In the genomic region with DNA sequence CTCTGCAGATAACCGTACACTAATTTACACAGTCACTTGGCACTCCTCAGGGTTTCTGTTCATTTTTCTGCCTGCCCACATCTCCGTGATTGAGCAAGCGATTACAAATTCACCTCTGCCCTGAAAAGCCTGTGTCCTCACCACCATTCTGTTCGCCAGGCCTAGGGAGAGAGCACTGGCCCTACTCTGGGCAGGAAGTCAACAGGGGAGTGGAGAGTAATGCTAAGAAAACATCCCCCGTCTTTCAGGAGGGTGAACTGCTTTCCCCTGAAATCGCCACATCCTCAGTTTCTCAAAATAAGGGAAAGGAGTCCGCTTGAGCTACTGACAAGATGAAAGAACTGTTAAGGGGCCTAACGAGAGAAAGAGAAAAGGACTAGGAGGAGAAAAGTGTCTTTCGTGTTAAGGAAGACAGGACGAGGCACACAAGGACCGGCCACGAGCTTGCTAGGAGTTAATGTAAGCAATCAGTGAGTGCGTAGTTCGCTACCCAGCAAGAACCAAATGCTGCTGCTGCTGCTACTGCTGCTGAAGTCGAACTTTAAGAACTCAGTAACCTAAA, we compare ENCODE assay signal across 8 cellular contexts. TPM values are rescaled to one million over a fixed set of nuclear protein-coding genes. Genes with fewer than 3 reads are reported as not detected.
DNase-seq lines count a peak whose midpoint lies in the region; ATAC-seq, FAIRE-seq and TF ChIP-seq lines count a peak whose summit lies in the region.

No MANE protein-coding gene starts in this region.

- H3K4me3 ChIP-seq in PC-3 (ENCODE audit: low read length), result peak overlapping the region; percentile 93
- peak overlapping the region; percentile 79 to 90 (median 84) for H3K4me3 ChIP-seq in mammary epithelial cell (replicated peaks in 1 of 3; ENCODE audit: insufficient read depth in 1 of 3, low read depth in 2 of 3, low read length in 3 of 3)
- peak overlapping the region; percentile 86 to 95 (median 94) for H3K4me3 ChIP-seq in keratinocyte (ENCODE audit: control insufficient read depth in 2 of 3, extremely low read depth in 1 of 3, insufficient read depth in 2 of 3, low read depth in 1 of 3, low read length in 3 of 3)

- H3K36me3 Mint-ChIP-seq in stimulated activated naive B cell treated with anti-CD40 and anti-IgM and Interleukin-4, amounts not matched to agents 10 μg/mL and 1 μg/mL and 100 μg/mL, for 72 hours, result peaks cover 34 to 42% of the 10 kb centered on the region in 2 donors

- no peak for TF ChIP-seq CTCF in PC-3 (conservative IDR thresholded peaks at IDR 0.05; ENCODE audit: low read depth, low read length)
- TF ChIP-seq CTCF in mammary epithelial cell (conservative IDR thresholded peaks at IDR 0.05 in 1 of 2, IDR thresholded peaks at IDR 0.05 in 1 of 2; ENCODE audit: extremely low read depth in 1 of 2, insufficient read depth in 1 of 2, low read depth in 1 of 2, low read length in 2 of 2), result no peak
- no peak for TF ChIP-seq CTCF in keratinocyte (optimal IDR thresholded peaks at IDR 0.05 in 1 of 3, IDR thresholded peaks at IDR 0.05 in 1 of 3, conservative IDR thresholded peaks at IDR 0.05 in 1 of 3; ENCODE audit: extremely low read depth in 1 of 3, insufficient read depth in 2 of 3, low read length in 3 of 3)

- H3K9me3 ChIP-seq in PC-3 (ENCODE audit: low read length) (no peaks in the 10 kb centered on the region), mammary epithelial cell (replicated peaks; ENCODE audit: insufficient read depth, low read length) (no peaks in the 10 kb centered on the region), keratinocyte (ENCODE audit: control insufficient read depth, low read depth, low read length) (no peaks in the 10 kb centered on the region)

- H3K9me3 Mint-ChIP-seq in stimulated activated naive B cell treated with anti-CD40 and anti-IgM and Interleukin-4, amounts not matched to agents 10 μg/mL and 1 μg/mL and 100 μg/mL, for 72 hours, result no peaks in the 10 kb centered on the region

- peak overlapping the region; percentile 91 for H3K4me2 ChIP-seq in PC-3 (ENCODE audit: low read length)
- peak overlapping the region; percentile 83 for H3K4me2 ChIP-seq in mammary epithelial cell (ENCODE audit: insufficient read depth, low read depth, low read length)
- peak overlapping the region; percentile 80 for H3K4me2 ChIP-seq in keratinocyte (ENCODE audit: control insufficient read depth, extremely low read depth, insufficient read depth, low read depth, low read length)

- intact Hi-C loops in PC-3 (cut with micrococcal nuclease) (loop anchor here (2.0 kb wide), 2 partner anchors 22 to 186 kb away; a partner anchor contains a TSS), mammary epithelial cell (cut with micrococcal nuclease) (loop anchor here (1.0 kb wide), 1 partner anchor 22 kb away; a partner anchor contains a TSS)

- H3K27me3 Mint-ChIP-seq in stimulated activated naive B cell treated with anti-CD40 and anti-IgM and Interleukin-4, amounts not matched to agents 10 μg/mL and 1 μg/mL and 100 μg/mL, for 72 hours, result no peaks in the 10 kb centered on the region

- FAIRE-seq in keratinocyte (lab: Jason Lieb, UNC), result no peak

- H2AFZ ChIP-seq in PC-3 (ENCODE audit: low read length) (peak overlapping the region; percentile 84), mammary epithelial cell (ENCODE audit: low read depth, low read length) (peak overlapping the region; percentile 94), keratinocyte (ENCODE audit: control insufficient read depth, low read length) (peak overlapping the region; percentile 92)

- H3K4me1 Mint-ChIP-seq in stimulated activated naive B cell treated with anti-CD40 and anti-IgM and Interleukin-4, amounts not matched to agents 10 μg/mL and 1 μg/mL and 100 μg/mL, for 72 hours, result peaks cover 12 to 28% of the 10 kb centered on the region in 2 donors

- H3K27ac Mint-ChIP-seq in stimulated activated naive B cell treated with anti-CD40 and anti-IgM and Interleukin-4, amounts not matched to agents 10 μg/mL and 1 μg/mL and 100 μg/mL, for 72 hours, result peak overlapping the region; percentile 98

- peaks cover 20% of the 10 kb centered on the region for H3K79me2 ChIP-seq in PC-3 (ENCODE audit: low read length)
- H3K79me2 ChIP-seq in mammary epithelial cell (ENCODE audit: insufficient read depth, low read length), result peaks cover 24% of the 10 kb centered on the region
- peaks cover 17% of the 10 kb centered on the region for H3K79me2 ChIP-seq in keratinocyte (ENCODE audit: control insufficient read depth, insufficient read depth, low read length)

- H3F3A ChIP-seq in PC-3 (ENCODE audit: low read length, unreplicated experiment), result no peaks in the 10 kb centered on the region

- peak; percentile 19 for ATAC-seq in HG02588 (IDR thresholded peaks at IDR 0.05; ENCODE audit: unreplicated experiment)
- ATAC-seq in PC-3, result peak; percentile 66
- ATAC-seq in stimulated activated naive B cell treated with anti-CD40 and anti-IgM and Interleukin-4, amounts not matched to agents 10 μg/mL and 1 μg/mL and 100 μg/mL, for 72 hours (replicated peaks), result peak; percentile 30 to 46

- in situ Hi-C loops in mammary epithelial cell (cut with MboI; ENCODE audit: low sequenced_read_pairs in 2 of 2), result no loop called here

- peak overlapping the region; percentile 93 for H3K9ac ChIP-seq in PC-3 (ENCODE audit: low read length)
- H3K9ac ChIP-seq in mammary epithelial cell (ENCODE audit: insufficient read depth, low read length), result peak overlapping the region; percentile 92
- peak overlapping the region; percentile 94 for H3K9ac ChIP-seq in keratinocyte (ENCODE audit: control insufficient read depth, extremely low read depth, insufficient read depth, low read length)

- BruUV-seq in PC-3 (replicated peaks; lab: Mats Ljungman, UMichigan) (TSS peak; percentile 83), mammary epithelial cell (replicated peaks; lab: Mats Ljungman, UMichigan) (TSS peak; percentile 69)

- peak; percentile 24 for DNase-seq in DMS153 treated with DMSO at 0.1 percent for 48 hours (lab: John Stamatoyannopoulos, UW; ENCODE audit: unreplicated experiment)
- no peak for DNase-seq in DMS153 (lab: John Stamatoyannopoulos, UW)
- peak; percentile 74 for DNase-seq in PC-3
- peak; percentile 60 for DNase-seq in mammary epithelial cell
- DNase-seq in keratinocyte (ENCODE audit: low read depth, low spot score), result no peak
- DNase-seq in stimulated activated naive B cell treated with anti-CD40 and anti-IgM and Interleukin-4, amounts not matched to agents 10 μg/mL and 1 μg/mL and 100 μg/mL, for 72 hours, result no peak
- DNase-seq in NCI-H774 (lab: John Stamatoyannopoulos, UW), result no peak

- POLR2A ChIA-PET in PC-3 (lab: Charles Lee; ENCODE audit: unreplicated experiment), result interaction anchor here (0.6 kb wide), 1 partner anchor 737 kb away, joined by 3 read pairs; no protein-coding TSS in a partner anchor

- dilution Hi-C loops in mammary epithelial cell (cut with HindIII; ENCODE audit: low sequenced_read_pairs) (no loop called here), keratinocyte (cut with MboI; ENCODE audit: extremely low pct_ligation_motif_present, low sequenced_read_pairs) (no loop called here)

- peaks cover 33% of the 10 kb centered on the region; the same call in 1 of the 2 replicates for H3K36me3 ChIP-seq in PC-3 (ENCODE audit: low read depth, low read length)
- H3K36me3 ChIP-seq in mammary epithelial cell (ENCODE audit: insufficient read depth, low read length), result peaks cover 14% of the 10 kb centered on the region
- peaks cover 21 to 27% of the 10 kb centered on the region in 2 experiments for H3K36me3 ChIP-seq in keratinocyte (ENCODE audit: control insufficient read depth in 2 of 2, extremely low read depth in 1 of 2, insufficient read depth in 2 of 2, low read length in 2 of 2)

- 5% methylated on average over 8 of the region's 15 CpGs for WGBS in mammary epithelial cell (ENCODE audit: low coverage, missing lambda C conversion rate)

- CTCF ChIA-PET in PC-3 (lab: Charles Lee), result interaction anchor here (0.8 to 1.0 kb wide), 2 partner anchors 32 to 91 kb away, joined by 4 read pairs; no protein-coding TSS in a partner anchor
- CTCF ChIA-PET in mammary epithelial cell (lab: Charles Lee; ENCODE audit: low non-redundant PET), result interaction anchor here (0.6 kb wide), 1 partner anchor 32 kb away, joined by 4 read pairs; no protein-coding TSS in a partner anchor

- H3K9me2 ChIP-seq in PC-3 (replicated peaks; ENCODE audit: low read length), result no peaks in the 10 kb centered on the region

- H4K20me1 ChIP-seq in PC-3 (ENCODE audit: low read length) (no peaks in the 10 kb centered on the region), mammary epithelial cell (ENCODE audit: insufficient read depth, low read length) (no peaks in the 10 kb centered on the region), keratinocyte (ENCODE audit: control insufficient read depth, extremely low read depth, insufficient read depth, low read length) (no peaks in the 10 kb centered on the region)

- H3K4me3 Mint-ChIP-seq in stimulated activated naive B cell treated with anti-CD40 and anti-IgM and Interleukin-4, amounts not matched to agents 10 μg/mL and 1 μg/mL and 100 μg/mL, for 72 hours, result peak overlapping the region; percentile 98 to 100

- no peaks in the 10 kb centered on the region for H3K27me3 ChIP-seq in PC-3 (ENCODE audit: low read length)
- H3K27me3 ChIP-seq in mammary epithelial cell (ENCODE audit: insufficient read depth, low read length), result no peaks in the 10 kb centered on the region
- H3K27me3 ChIP-seq in keratinocyte (ENCODE audit: control insufficient read depth, extremely low read depth, insufficient read depth, low read length), result no peaks in the 10 kb centered on the region

- H3K4me1 ChIP-seq in PC-3 (ENCODE audit: insufficient read depth, low read length), result peaks cover 18% of the 10 kb centered on the region
- H3K4me1 ChIP-seq in mammary epithelial cell (ENCODE audit: insufficient read depth, low read length), result peaks cover 16% of the 10 kb centered on the region
- H3K4me1 ChIP-seq in keratinocyte (ENCODE audit: control insufficient read depth, extremely low read depth, insufficient read depth, low read length), result no peaks in the 10 kb centered on the region

- H3K27ac ChIP-seq in PC-3 (ENCODE audit: low read length) (peak overlapping the region; percentile 41), mammary epithelial cell (ENCODE audit: insufficient read depth, low read depth, low read length) (peak overlapping the region; percentile 74), keratinocyte (ENCODE audit: control insufficient read depth, insufficient read depth, low read length) (peak overlapping the region; percentile 86)

- H3K9me1 ChIP-seq in keratinocyte (ENCODE audit: control insufficient read depth, extremely low read depth, insufficient read depth, low read length), result no peaks in the 10 kb centered on the region

RNA-seq across cellular contexts. Expression of a gene that starts 0.6 kb away (rescaled TPM):
- 63.2 and 65.4 TPM in 2 replicates for total RNA-seq in PC-3 (2014; rRNA removed)
- total RNA-seq in mammary epithelial cell, result 10 to 100 TPM; 50.3 to 51.3 TPM
- 32.1 TPM for polyA plus RNA-seq in mammary epithelial cell
- 31.3 TPM for polyA minus RNA-seq in mammary epithelial cell
- 40.6 to 48.7 TPM (median 44.3 TPM) in 3 replicates for polyA plus RNA-seq in keratinocyte
- 16.6 TPM for polyA plus RNA-seq in keratinocyte (2011; ENCODE audit: low read depth)
- polyA plus RNA-seq in keratinocyte (2011; cell fraction: cytosol; rRNA removed), result 35.7 and 44.3 TPM in 2 replicates
- 29.6 and 36.6 TPM in 2 replicates for polyA plus RNA-seq in keratinocyte (2011; cell fraction: nucleus; rRNA removed)
- polyA plus RNA-seq in keratinocyte (2012; ENCODE audit: low replicate concordance), result 22.7 and 29.3 TPM in 2 replicates
- polyA minus RNA-seq in keratinocyte, result 16.3 to 37.1 TPM (median 32.4 TPM) in 3 replicates
- 26.3 TPM for polyA minus RNA-seq in keratinocyte (2011; cell fraction: cytosol; rRNA and poly(A)+ RNA removed)
- polyA minus RNA-seq in keratinocyte (2011; cell fraction: nucleus; rRNA and poly(A)+ RNA removed), result 13.9 and 26.4 TPM in 2 replicates

RNA-seq across cellular contexts. Expression of a gene that starts 22.0 kb away (rescaled TPM):
- 122 and 139 TPM in 2 replicates for total RNA-seq in PC-3 (2014; rRNA removed)
- total RNA-seq in mammary epithelial cell, result 10 to 100 TPM; 72.0 to 93.8 TPM
- polyA plus RNA-seq in mammary epithelial cell, result 48.2 TPM
- polyA minus RNA-seq in mammary epithelial cell, result 72.5 TPM
- polyA plus RNA-seq in keratinocyte, result 59.5 to 83.1 TPM (median 81.2 TPM) in 3 replicates
- polyA plus RNA-seq in keratinocyte (2011; ENCODE audit: low read depth), result 84.1 TPM
- polyA plus RNA-seq in keratinocyte (2011; cell fraction: cytosol; rRNA removed), result 30.7 and 30.8 TPM in 2 replicates
- 297 and 298 TPM in 2 replicates for polyA plus RNA-seq in keratinocyte (2011; cell fraction: nucleus; rRNA removed)
- 47.6 and 69.9 TPM in 2 replicates for polyA plus RNA-seq in keratinocyte (2012; ENCODE audit: low replicate concordance)
- polyA minus RNA-seq in keratinocyte, result 69.9 to 74.0 TPM (median 71.2 TPM) in 3 replicates
- polyA minus RNA-seq in keratinocyte (2011; cell fraction: cytosol; rRNA and poly(A)+ RNA removed), result 31.5 TPM
- polyA minus RNA-seq in keratinocyte (2011; cell fraction: nucleus; rRNA and poly(A)+ RNA removed), result 62.9 and 119 TPM in 2 replicates

RNA-seq across cellular contexts. Expression of a gene that starts 58.7 kb away (rescaled TPM):
- total RNA-seq in PC-3 (2014; rRNA removed), result 141 and 142 TPM in 2 replicates
- 100 to 1,000 TPM; 155 to 173 TPM for total RNA-seq in mammary epithelial cell
- polyA plus RNA-seq in mammary epithelial cell, result 120 TPM
- 348 TPM for polyA minus RNA-seq in mammary epithelial cell
- polyA plus RNA-seq in keratinocyte, result 157 to 169 TPM (median 164 TPM) in 3 replicates
- 55.1 TPM for polyA plus RNA-seq in keratinocyte (2011; ENCODE audit: low read depth)
- 100 and 148 TPM in 2 replicates for polyA plus RNA-seq in keratinocyte (2011; cell fraction: cytosol; rRNA removed)
- 181 and 183 TPM in 2 replicates for polyA plus RNA-seq in keratinocyte (2011; cell fraction: nucleus; rRNA removed)
- 42.3 and 104 TPM in 2 replicates for polyA plus RNA-seq in keratinocyte (2012; ENCODE audit: low replicate concordance)
- polyA minus RNA-seq in keratinocyte, result 247 to 324 TPM (median 257 TPM) in 3 replicates
- polyA minus RNA-seq in keratinocyte (2011; cell fraction: cytosol; rRNA and poly(A)+ RNA removed), result 184 TPM
- 159 and 293 TPM in 2 replicates for polyA minus RNA-seq in keratinocyte (2011; cell fraction: nucleus; rRNA and poly(A)+ RNA removed)

RNA-seq across cellular contexts. Expression of a gene that starts 58.9 kb away (rescaled TPM):
- total RNA-seq in PC-3 (2014; rRNA removed) (48.2 and 49.6 TPM in 2 replicates), mammary epithelial cell (100 to 1,000 TPM in 1 of 2 donors, 10 to 100 TPM in 1; 85.0 to 102 TPM)
- polyA plus RNA-seq in mammary epithelial cell (145 TPM), keratinocyte (111 to 150 TPM (median 112 TPM) in 3 replicates)
- polyA minus RNA-seq in mammary epithelial cell (95.9 TPM), keratinocyte (96.7 to 178 TPM (median 112 TPM) in 3 replicates)
- 30.8 TPM for polyA plus RNA-seq in keratinocyte (2011; ENCODE audit: low read depth)
- polyA plus RNA-seq in keratinocyte (2011; cell fraction: cytosol; rRNA removed), result 51.6 and 73.4 TPM in 2 replicates
- polyA plus RNA-seq in keratinocyte (2011; cell fraction: nucleus; rRNA removed), result 328 and 342 TPM in 2 replicates
- 60.6 and 67.8 TPM in 2 replicates for polyA plus RNA-seq in keratinocyte (2012; ENCODE audit: low replicate concordance)
- 75.2 TPM for polyA minus RNA-seq in keratinocyte (2011; cell fraction: cytosol; rRNA and poly(A)+ RNA removed)
- polyA minus RNA-seq in keratinocyte (2011; cell fraction: nucleus; rRNA and poly(A)+ RNA removed), result 197 and 243 TPM in 2 replicates

Comparison
In these comparisons a context has a peak if more than half of its experiments do, and no peak if none do; other contexts are left out.
1. DNase-seq: peak in DMS153 treated with DMSO at 0.1 percent for 48 hours (single experiment), PC-3 (single experiment) and mammary epithelial cell (single experiment); none in DMS153 (single experiment), keratinocyte (single experiment), stimulated activated naive B cell treated with anti-CD40 and anti-IgM and Interleukin-4, amounts not matched to agents 10 μg/mL and 1 μg/mL and 100 μg/mL, for 72 hours (single experiment) and NCI-H774 (single experiment).
2. Peak in every context shown above with its lines, with median percentiles within 50 percentile points of each other: ATAC-seq, H2AFZ ChIP-seq, H3K27ac ChIP-seq, H3K4me2 ChIP-seq, H3K4me3 ChIP-seq and H3K9ac ChIP-seq.